1 cellular context compared by ENCODE assay signal in genomic region chr7:142870575-142871259, GRCh38.
TF ChIP-seq lines count a peak whose summit lies in the region.

No MANE protein-coding gene starts in this region.

TF ChIP-seq in WTC11, 78 proteins besides CTCF, POLR2A, EP300 and RAD21 (continued from another document):
- TF ChIP-seq RORB (CRISPR knock-in tag; IDR thresholded peaks at IDR 0.05) (no peak), ZNF532 (CRISPR knock-in tag; IDR thresholded peaks at IDR 0.05; ENCODE audit: borderline replicate concordance) (no peak)
